Comparison of ENCODE assay signal across 8 cellular contexts in the genomic region with DNA sequence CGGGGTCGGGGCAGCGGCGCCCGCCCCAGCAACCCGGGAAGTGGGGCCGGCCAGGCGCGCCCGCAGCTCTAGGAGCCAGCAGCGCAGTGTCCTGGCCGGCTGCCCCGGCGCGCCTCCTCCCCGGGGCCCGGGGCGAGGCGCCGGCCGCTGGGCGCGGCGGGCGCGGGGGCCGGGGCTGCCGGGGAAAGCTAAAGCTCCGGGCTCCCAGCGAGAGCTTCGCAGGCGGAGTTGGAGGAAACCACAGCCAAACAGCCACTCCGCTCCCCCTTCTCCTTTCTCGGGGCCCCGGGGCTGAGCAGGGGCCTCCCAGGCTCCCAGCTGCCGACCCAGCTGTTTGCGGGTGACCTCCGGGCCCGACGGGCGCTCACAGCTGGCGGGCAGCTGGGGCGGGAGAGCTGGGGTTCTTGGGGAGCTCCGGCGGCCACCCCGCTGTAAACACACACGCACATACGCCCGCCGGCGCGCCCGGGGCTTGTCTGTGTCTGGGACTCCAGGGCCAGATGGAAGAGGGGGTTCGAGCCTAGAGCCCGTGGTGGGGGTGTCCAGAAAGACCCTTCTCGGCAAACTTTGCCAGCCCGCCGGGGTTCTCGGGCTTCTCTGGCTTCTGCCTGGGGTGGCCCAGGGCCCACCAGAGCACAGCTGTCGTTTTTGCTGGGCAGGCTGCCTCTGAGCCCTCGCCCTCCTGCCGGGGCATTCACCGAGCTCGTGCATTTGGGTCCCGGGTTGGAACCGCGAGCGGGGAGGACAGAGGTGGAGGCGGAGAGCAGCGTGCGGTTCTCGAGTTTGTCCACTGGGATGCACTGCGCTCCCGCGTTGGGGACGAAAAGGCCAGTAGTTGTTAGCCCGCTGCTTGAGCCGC. TPM values are rescaled to one million over a fixed set of nuclear protein-coding genes. Genes with fewer than 3 reads are reported as not detected.
DNase-seq lines count a peak whose midpoint lies in the region; ATAC-seq, FAIRE-seq and TF ChIP-seq lines count a peak whose summit lies in the region.

No MANE protein-coding gene starts in this region.

- H3K27ac Mint-ChIP-seq in Calu3 (ENCODE audit: unreplicated experiment), result no peak overlapping the region

- DNase-seq in Calu3, result peak; percentile 28
- peak; percentile 64 for DNase-seq in HTR-8/SVneo (ENCODE audit: insufficient read length, low spot score)
- DNase-seq in amygdala (lab: John Stamatoyannopoulos, UW), result peak in 55 of 56 donors; percentile 27 to 94 (median 81)
- peak; percentile 38 for DNase-seq in stimulated activated CD8-positive, alpha-beta memory T cell treated with anti-CD3 and anti-CD28 coated beads, Interleukin-4, amount 100 ng/mL, for 48 hours
- DNase-seq in activated effector memory CD4-positive, alpha-beta T cell treated with anti-CD3 and anti-CD28 coated beads, Interleukin-2, amount 50 U/mL, for 16 hours, result no peak
- no peak for DNase-seq in effector CD4-positive, alpha-beta T cell

- ATAC-seq in GM19351 (IDR thresholded peaks at IDR 0.05; ENCODE audit: unreplicated experiment), result no peak

- FAIRE-seq in HTR-8/SVneo (lab: Jason Lieb, UNC), result peak; percentile 87

- H3K4me3 ChIP-seq in iPS-11a (ENCODE audit: low read depth, low read length), result peak overlapping the region; percentile 41

- H3K4me3 Mint-ChIP-seq in Calu3 (ENCODE audit: low read depth, unreplicated experiment), result no peak overlapping the region

- peaks cover 19% of the 10 kb centered on the region for H3K27me3 Mint-ChIP-seq in Calu3 (ENCODE audit: unreplicated experiment)

- no TSS peak for BruUV-seq in Calu3 (replicated peaks; lab: Mats Ljungman, UMichigan)

- no peaks in the 10 kb centered on the region for H3K9me3 Mint-ChIP-seq in Calu3 (ENCODE audit: low read depth, unreplicated experiment)

- H3K36me3 Mint-ChIP-seq in Calu3 (ENCODE audit: insufficient read depth, unreplicated experiment), result no peaks in the 10 kb centered on the region

- intact Hi-C loops in Calu3 (cut with micrococcal nuclease; ENCODE audit: unreplicated experiment), result no loop called here

- CTCF ChIA-PET in Calu3 (lab: Charles Lee), result no interaction called here

- no peaks in the 10 kb centered on the region for H3K4me1 Mint-ChIP-seq in Calu3 (ENCODE audit: low read depth, unreplicated experiment)

- TF ChIP-seq CTCF in Calu3 (IDR thresholded peaks at IDR 0.05; ENCODE audit: unreplicated experiment), result no peak

RNA-seq across cellular contexts. Expression of gene AJAP1, which starts 1.5 kb away (rescaled TPM):
- total RNA-seq in Calu3 (2022), result not detected in 2 replicates

Comparison
In these comparisons a context has a peak if more than half of its experiments do, and no peak if none do; other contexts are left out.
1. DNase-seq: peak in Calu3 (single experiment), HTR-8/SVneo (single experiment), amygdala (55 of 56) and stimulated activated CD8-positive, alpha-beta memory T cell treated with anti-CD3 and anti-CD28 coated beads, Interleukin-4, amount 100 ng/mL, for 48 hours (single experiment); none in activated effector memory CD4-positive, alpha-beta T cell treated with anti-CD3 and anti-CD28 coated beads, Interleukin-2, amount 50 U/mL, for 16 hours (single experiment) and effector CD4-positive, alpha-beta T cell (single experiment).